In the genomic region with DNA sequence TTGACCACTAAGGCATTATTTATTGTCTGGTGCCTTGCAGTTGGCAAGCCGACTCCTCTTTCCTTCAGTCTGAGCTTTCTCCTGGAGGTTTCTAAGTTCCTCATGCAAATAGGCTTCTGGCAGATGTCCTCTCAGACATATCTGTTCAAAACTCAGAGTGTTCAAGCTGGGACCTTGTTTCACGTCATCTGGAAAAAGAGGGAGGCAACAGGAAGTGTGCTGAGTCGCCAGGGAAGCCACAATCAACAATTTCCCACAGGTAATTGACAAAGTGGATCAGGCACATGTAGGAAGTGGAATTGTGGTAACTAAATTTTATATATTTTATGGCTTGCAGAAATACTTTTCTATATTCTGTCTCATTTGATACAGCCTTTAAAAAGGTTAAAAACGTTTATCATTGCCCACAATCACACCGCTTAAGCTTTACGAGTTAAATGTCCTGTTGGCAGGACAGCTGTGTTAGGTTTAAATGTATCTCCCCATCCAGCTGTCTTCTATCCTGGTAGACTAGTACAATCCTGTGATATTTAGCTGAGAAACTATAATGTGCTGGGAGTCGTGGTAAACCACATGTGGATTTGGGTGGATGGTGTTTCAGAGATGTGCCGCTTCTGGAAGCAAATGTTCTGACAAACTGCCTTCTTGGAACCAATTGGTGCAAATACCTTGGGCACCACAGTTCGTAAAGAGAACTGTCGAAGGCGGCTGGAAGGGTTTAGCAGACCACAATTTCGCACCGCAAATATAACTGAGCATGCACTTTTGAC, we compare ENCODE assay signal across 28 cellular contexts. TPM values are rescaled to one million over a fixed set of nuclear protein-coding genes. Genes with fewer than 3 reads are reported as not detected.
DNase-seq lines count a peak whose midpoint lies in the region; ATAC-seq and TF ChIP-seq lines count a peak whose summit lies in the region.
"Had no signal": no experiment of that assay in that cellular context is flagged by ENCODE, and none has a peak within 500 bp of the region (broad histone marks: within the 10 kb centered on the region; RNA-seq: fewer than 3 reads in every experiment).

No MANE protein-coding gene starts in this region.

- no peaks in the 10 kb centered on the region for H3K9me3 ChIP-seq in osteoblast (ENCODE audit: low read depth, low read length)
- no peaks in the 10 kb centered on the region for H3K9me3 ChIP-seq in psoas muscle
- H3K9me3 ChIP-seq: heart left ventricle, lower lobe of right lung, suprapubic skin, upper lobe of right lung had no signal

- peak overlapping the region; percentile 63 for H2AFZ ChIP-seq in osteoblast (ENCODE audit: low read length)
- H2AFZ ChIP-seq: PC-9 had no signal

- H3K27ac ChIP-seq in VCaP (peak overlapping the region; percentile 89), osteoblast (ENCODE audit: low read depth, low read length) (peak overlapping the region; percentile 19), psoas muscle (no peak overlapping the region)
- H3K27ac ChIP-seq: foreskin keratinocyte, heart left ventricle, lower lobe of right lung, PC-9, suprapubic skin, upper lobe of right lung had no signal

- H3K27me3 ChIP-seq in osteoblast (ENCODE audit: insufficient read depth, low read length) (no peaks in the 10 kb centered on the region), psoas muscle (ENCODE audit: insufficient read depth in 3 of 3, low read length in 2 of 3) (no peaks in the 10 kb centered on the region)
- H3K27me3 ChIP-seq: foreskin keratinocyte, heart left ventricle, suprapubic skin, upper lobe of right lung had no signal

- H3K4me3 ChIP-seq in osteoblast (ENCODE audit: insufficient read depth, low read length) (no peak overlapping the region), psoas muscle (no peak overlapping the region)
- H3K4me3 ChIP-seq: GM12878, heart left ventricle, lower lobe of right lung, PC-9, suprapubic skin had no signal

- TF ChIP-seq CTCF in VCaP (conservative IDR thresholded peaks at IDR 0.05) (no peak), osteoblast (IDR thresholded peaks at IDR 0.05; ENCODE audit: extremely low read depth, low read depth, low read length) (no peak), psoas muscle (IDR thresholded peaks at IDR 0.05) (no peak)

- H3K4me1 ChIP-seq in osteoblast (ENCODE audit: insufficient read depth, low read length) = peaks cover 40% of the 10 kb centered on the region
- H3K4me1 ChIP-seq in psoas muscle = peaks cover 10% of the 10 kb centered on the region
- H3K4me1 ChIP-seq: lower lobe of right lung, upper lobe of right lung had no signal

- ATAC-seq in psoas muscle = no peak
- no peak for ATAC-seq in GM21717 (IDR thresholded peaks at IDR 0.05; ENCODE audit: unreplicated experiment)
- ATAC-seq: foreskin keratinocyte; GM12878; heart left ventricle; sciatic nerve; stimulated activated naive B cell treated with anti-CD40 and anti-IgM and Interleukin-4, amounts not matched to agents 10 μg/mL and 1 μg/mL and 100 μg/mL, for 72 hours; upper lobe of right lung had no signal

- no peak overlapping the region for H3K4me2 ChIP-seq in osteoblast (ENCODE audit: insufficient read depth, low read length)
- H3K4me2 ChIP-seq: PC-9 had no signal

- whole genome bisulfite sequencing in psoas muscle, 3 donors = 63 to 77% (median 70%) methylated on average over 13 of the region's 13 CpGs

- peaks cover 6% of the 10 kb centered on the region for H3K79me2 ChIP-seq in osteoblast (ENCODE audit: insufficient read depth, low read length)

- no peaks in the 10 kb centered on the region for H4K20me1 ChIP-seq in osteoblast (ENCODE audit: insufficient read depth, low read length)

- H3K36me3 ChIP-seq in osteoblast (ENCODE audit: insufficient read depth, low read length) = no peaks in the 10 kb centered on the region
- H3K36me3 ChIP-seq in psoas muscle (ENCODE audit: insufficient read depth in 1 of 2, low read depth in 1 of 2) = no peaks in the 10 kb centered on the region
- H3K36me3 ChIP-seq: heart left ventricle, lower lobe of right lung, suprapubic skin, upper lobe of right lung had no signal

- DNase-seq in ELR (ENCODE audit: low read depth) (peak; percentile 30), M059J (ENCODE audit: low read depth) (peak; percentile 63), osteoblast (ENCODE audit: insufficient read length, low spot score, missing footprints) (no peak), NCI-H1436 (lab: John Stamatoyannopoulos, UW) (no peak), psoas muscle (no peak)
- DNase-seq: activated CD4-positive, alpha-beta T cell treated with anti-CD3 and anti-CD28 coated beads, Interleukin-2, amount 50 U/mL, for 4 hours; activated CD4-positive, CD25-positive, alpha-beta regulatory T cell; activated naive CD4-positive, alpha-beta T cell treated with anti-CD3 and anti-CD28 coated beads, Interleukin-2, amount 10 ng/mL, durations not matched to agents 7 days and 5 days; Calu3; effector CD4-positive, alpha-beta T cell; foreskin keratinocyte; heart left ventricle; kidney glomerular epithelial cell; lower lobe of right lung; NCI-H1105 treated with DMSO at 0.1 percent for 48 hours; NCI-H2029; NCI-H446; NK-92 treated with Interleukin-12 subunit alpha and Interleukin-12 subunit beta, amount 100 ng/mL, for 24 hours; PC-9; Right ventricle myocardium superior; stimulated activated naive B cell treated with anti-CD40 and anti-IgM and Interleukin-4, amounts not matched to agents 10 μg/mL and 1 μg/mL and 100 μg/mL, for 72 hours; T1000; upper lobe of right lung had no signal

- intact Hi-C loops in psoas muscle (cut with DNase I) = no loop called here

RNA-seq across cellular contexts. Expression of a gene that starts 14.8 kb away (rescaled TPM):
- 67.9 and 75.2 TPM in 2 replicates for total RNA-seq in M059J (2014; rRNA removed; shearing (Covaris generic))
- total RNA-seq in osteoblast (6.8 and 9.0 TPM in 2 replicates), psoas muscle (under 1 TPM in 1 of 4 donors, not detected in 3; 0.21 TPM)
- polyA plus RNA-seq in psoas muscle = under 1 TPM; 0.15 to 0.86 (median 0.52) TPM
- total RNA-seq: Calu3, Right ventricle myocardium superior, suprapubic skin had no signal

RNA-seq across cellular contexts. Expression of a gene that starts 41.0 kb away (rescaled TPM):
- 34.8 and 36.1 TPM in 2 replicates for total RNA-seq in M059J (2014; rRNA removed; shearing (Covaris generic))
- total RNA-seq in osteoblast (7.2 and 8.8 TPM in 2 replicates), psoas muscle (1 to 10 TPM; 1.1 to 2.8 (median 2.0) TPM)
- polyA plus RNA-seq in psoas muscle = 1 to 10 TPM in 1 of 3 donors, under 1 TPM in 2; 0.41 to 2.4 (median 0.57) TPM

Comparison
In these comparisons a context has a peak if more than half of its experiments do, and no peak if none do; other contexts are left out.
1. DNase-seq: peak in ELR (single experiment) and M059J (single experiment); none in osteoblast (single experiment), NCI-H1436 (single experiment) and psoas muscle (0 of 2).